ENCODE assay signal across 1 cellular context in genomic region chr16:27303256-27304100, GRCh38.
TF ChIP-seq lines count a peak whose summit lies in the region.

No MANE protein-coding gene starts in this region.

TF ChIP-seq in endothelial cell of umbilical vein, 7 proteins besides CTCF, POLR2A, EP300 and RAD21:
- no peak for TF ChIP-seq MYC (IDR thresholded peaks at IDR 0.05; ENCODE audit: low read depth, low read length)
- no peak for TF ChIP-seq GATA2 (IDR thresholded peaks at IDR 0.05; ENCODE audit: insufficient read depth, insufficient read length, low read depth, low read length)
- no peak for TF ChIP-seq FOS (IDR thresholded peaks at IDR 0.05; ENCODE audit: borderline replicate concordance, insufficient read depth, low read length)
- TF ChIP-seq JUN (IDR thresholded peaks at IDR 0.05; ENCODE audit: borderline replicate concordance, insufficient read depth, insufficient read length, low read depth): no peak
- no peak for TF ChIP-seq POLR2AphosphoS5 (IDR thresholded peaks at IDR 0.05; ENCODE audit: insufficient read depth, low read depth, low read length)
- no peak for TF ChIP-seq MAX (IDR thresholded peaks at IDR 0.05; ENCODE audit: insufficient read depth, insufficient read length)
- TF ChIP-seq EZH2 (IDR thresholded peaks at IDR 0.05; ENCODE audit: borderline replicate concordance, low read depth, low read length, severe bottlenecking): no peak
